15 cellular contexts compared by ENCODE assay signal in the genomic region with DNA sequence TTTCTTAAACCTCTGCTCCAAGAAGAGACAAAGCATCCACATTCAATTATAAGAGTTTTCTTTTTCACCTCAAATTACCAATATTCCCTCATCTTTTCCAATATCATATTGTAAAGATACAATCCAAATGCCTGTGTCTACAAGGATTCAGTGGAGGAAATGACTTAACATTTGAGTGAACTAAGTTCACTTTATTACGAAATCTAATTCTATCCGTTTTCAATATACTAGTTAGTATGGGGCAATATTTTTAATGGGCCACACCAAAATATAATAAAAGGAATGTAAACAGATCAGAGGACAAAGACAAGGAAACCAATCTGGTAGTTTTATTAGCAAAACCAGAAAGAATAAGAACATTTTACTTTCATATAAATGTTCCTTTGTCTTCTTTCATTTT.
DNase-seq lines count a peak whose midpoint lies in the region; ATAC-seq and TF ChIP-seq lines count a peak whose summit lies in the region.
"Had no signal": no experiment of that assay in that cellular context is flagged by ENCODE, and none has a peak within 500 bp of the region (broad histone marks: within the 10 kb centered on the region; RNA-seq: fewer than 3 reads in every experiment).

No MANE protein-coding gene starts in this region.

- H3K27ac ChIP-seq in heart right ventricle (peak overlapping the region in 6 of 10 donors; percentile 21 to 71 (median 50)), right atrium auricular region (peak overlapping the region in 1 of 2 donors; percentile 76)

- H3K4me3 ChIP-seq in heart right ventricle (no peak overlapping the region), right atrium auricular region (no peak overlapping the region), fibroblast of the aortic adventitia (ENCODE audit: low read depth, low read length) (no peak overlapping the region)

- H3K9me3 ChIP-seq in heart right ventricle = no peaks in the 10 kb centered on the region
- no peaks in the 10 kb centered on the region for H3K9me3 ChIP-seq in right atrium auricular region

- H3K4me1 ChIP-seq in heart right ventricle (peaks cover 0 to 33% (median 17%) of the 10 kb centered on the region in 9 donors), right atrium auricular region (peaks cover 0 to 17% of the 10 kb centered on the region in 2 donors)

- no peak for ATAC-seq in heart right ventricle
- ATAC-seq: natural killer cell treated with Interleukin-12 subunit alpha and Interleukin-12 subunit beta and Interleukin-15 and Interleukin-18, amount 100 ng/mL, for 72 hours had no signal

- TF ChIP-seq CTCF in heart right ventricle (IDR thresholded peaks at IDR 0.05) (no peak), right atrium auricular region (IDR thresholded peaks at IDR 0.05) (no peak), fibroblast of the aortic adventitia (IDR thresholded peaks at IDR 0.05; ENCODE audit: insufficient read depth, low read length) (no peak), GM10266 (IDR thresholded peaks at IDR 0.05; ENCODE audit: control insufficient read depth, insufficient read depth, low read depth, missing control alignments) (no peak)

- DNase-seq in heart right ventricle (no peak), right atrium auricular region (ENCODE audit: low spot score) (no peak), amniotic epithelial cell (ENCODE audit: low read depth) (peak; percentile 17), fibroblast of the aortic adventitia (ENCODE audit: low read depth) (peak; percentile 66), HT-29 (ENCODE audit: low spot score) (no peak), DMS 273 treated with DMSO at 0.1 percent for 48 hours (lab: John Stamatoyannopoulos, UW) (no peak), GM10266 (ENCODE audit: extremely low spot score) (no peak)
- no peak for DNase-seq in stimulated activated CD4-positive, alpha-beta T cell treated with anti-CD3 and anti-CD28 coated beads, Interleukin-1b, Interleukin-23, amount 100 ng/mL, for 48 hours
- DNase-seq: activated CD4-positive, alpha-beta memory T cell treated with anti-CD3 and anti-CD28 coated beads for 36 hours; activated naive CD4-positive, alpha-beta T cell treated with anti-CD3 and anti-CD28 coated beads for 36 hours; CD4-positive, alpha-beta T cell; immature natural killer cell; NCI-H187; T-helper 1 cell had no signal

- 62 to 88% methylated on average over 2 of the region's 2 CpGs for WGBS in heart right ventricle, 2 donors

- no peaks in the 10 kb centered on the region for H3K27me3 ChIP-seq in heart right ventricle
- H3K27me3 ChIP-seq in right atrium auricular region = no peaks in the 10 kb centered on the region

- no peaks in the 10 kb centered on the region for H3K36me3 ChIP-seq in heart right ventricle
- no peaks in the 10 kb centered on the region for H3K36me3 ChIP-seq in right atrium auricular region

- intact Hi-C loops in heart right ventricle (cut with DNase I) = loop anchor here in 3 of 10 donors (10.0 kb wide), 3 partner anchors 130 to 160 kb away; a partner anchor contains a TSS

Comparison
In these comparisons a context has a peak if more than half of its experiments do, and no peak if none do; other contexts are left out.
1. DNase-seq: peak in amniotic epithelial cell (single experiment) and fibroblast of the aortic adventitia (single experiment); none in heart right ventricle (0 of 2), right atrium auricular region (single experiment), HT-29 (single experiment), DMS 273 treated with DMSO at 0.1 percent for 48 hours (single experiment), GM10266 (single experiment) and stimulated activated CD4-positive, alpha-beta T cell treated with anti-CD3 and anti-CD28 coated beads, Interleukin-1b, Interleukin-23, amount 100 ng/mL, for 48 hours (single experiment).